1 cellular context compared by ENCODE assay signal in genomic region chr14:37202265-37202664, GRCh38.
TF ChIP-seq lines count a peak whose summit lies in the region.

No MANE protein-coding gene starts in this region.

TF ChIP-seq in SK-N-SH, 30 proteins besides CTCF, POLR2A, EP300 and RAD21 (continued from another document):
- no peak for TF ChIP-seq USF2 (IDR thresholded peaks at IDR 0.05; ENCODE audit: borderline replicate concordance, low read depth, low read length)
- no peak for TF ChIP-seq PBX3 (IDR thresholded peaks at IDR 0.05)
- no peak for TF ChIP-seq TAF1 (IDR thresholded peaks at IDR 0.05; ENCODE audit: borderline replicate concordance, low read depth, low read length)
- no peak for TF ChIP-seq ZBTB33 (IDR thresholded peaks at IDR 0.05; ENCODE audit: borderline replicate concordance, low read depth)
- TF ChIP-seq SMC3 (IDR thresholded peaks at IDR 0.05; ENCODE audit: low read depth, low read length) = no peak
- TF ChIP-seq RFX5 (IDR thresholded peaks at IDR 0.05; ENCODE audit: low read length) = no peak
- TF ChIP-seq GATA2 (CRISPR knock-in tag; IDR thresholded peaks at IDR 0.05) = no peak
- no peak for TF ChIP-seq TEAD4 (IDR thresholded peaks at IDR 0.05; ENCODE audit: borderline replicate concordance, insufficient read depth)
- no peak for TF ChIP-seq TCF12 (IDR thresholded peaks at IDR 0.05)
- no peak for TF ChIP-seq FOXM1 (IDR thresholded peaks at IDR 0.05; ENCODE audit: low read depth)
